9 cellular contexts compared by ENCODE assay signal in the genomic region with DNA sequence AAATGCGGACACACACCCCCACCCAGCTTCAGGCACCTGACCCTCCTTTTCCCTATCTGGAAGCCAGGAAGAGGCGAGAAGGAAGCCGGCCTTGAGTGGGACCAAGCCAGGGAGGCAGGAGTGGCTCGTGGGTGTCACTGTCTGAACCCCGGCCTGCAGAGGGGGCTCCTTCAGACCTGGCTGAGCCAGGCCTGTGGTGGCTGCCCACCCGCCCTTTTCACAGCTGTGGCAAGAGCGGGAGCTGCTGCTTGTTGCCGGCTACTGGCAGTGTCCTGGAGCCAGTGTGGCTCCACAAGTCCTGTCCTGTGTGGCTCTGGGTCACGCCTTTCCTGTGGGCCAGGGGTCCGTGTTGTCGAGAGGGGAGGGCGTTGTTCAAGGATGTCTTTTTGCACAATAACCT. TPM values are rescaled to one million over a fixed set of nuclear protein-coding genes. Genes with fewer than 3 reads are reported as not detected.
DNase-seq lines count a peak whose midpoint lies in the region; TF ChIP-seq lines count a peak whose summit lies in the region.
"Had no signal": no experiment of that assay in that cellular context is flagged by ENCODE, and none has a peak within 500 bp of the region (broad histone marks: within the 10 kb centered on the region; RNA-seq: fewer than 3 reads in every experiment).

No MANE protein-coding gene starts in this region.

- H3K27ac ChIP-seq in SJSA1 (no peak overlapping the region), esophagus squamous epithelium (peak overlapping the region; percentile 85 to 97 (median 96)), prostate gland (peak overlapping the region; percentile 87 to 90)

- WGBS in esophagus squamous epithelium, 2 donors: 52% methylated on average over 6 of the region's 12 CpGs; no CpG with 5 or more reads in 1 of the 2 donors
- WGBS in prostate gland: 55% methylated on average over 12 of the region's 12 CpGs

- TF ChIP-seq CTCF in GM06990 (IDR thresholded peaks at IDR 0.05; ENCODE audit: insufficient read depth, low read length, poor library complexity, severe bottlenecking) (peak; percentile 4), esophagus squamous epithelium (IDR thresholded peaks at IDR 0.05) (no peak), prostate gland (IDR thresholded peaks at IDR 0.05) (no peak)

- H3K4me1 ChIP-seq in SJSA1 (replicated peaks): peaks cover 24% of the 10 kb centered on the region
- H3K4me1 ChIP-seq in esophagus squamous epithelium: peaks cover 30 to 84% (median 48%) of the 10 kb centered on the region in 3 donors
- H3K4me1 ChIP-seq in prostate gland (replicated peaks): peaks cover 14% of the 10 kb centered on the region

- no peaks in the 10 kb centered on the region for H3K27me3 ChIP-seq in GM06990 (replicated peaks; ENCODE audit: control insufficient read depth, insufficient read depth, low read length)
- H3K27me3 ChIP-seq in SJSA1 (replicated peaks): no peaks in the 10 kb centered on the region
- peaks cover 0 to 15% (median 0%) of the 10 kb centered on the region in 4 donors for H3K27me3 ChIP-seq in esophagus squamous epithelium
- no peaks in the 10 kb centered on the region for H3K27me3 ChIP-seq in prostate gland (replicated peaks; ENCODE audit: insufficient read depth)

- H3K4me3 ChIP-seq in GM06990 (replicated peaks; ENCODE audit: low read depth, low read length): peak overlapping the region; percentile 91
- peak overlapping the region; percentile 71 for H3K4me3 ChIP-seq in SJSA1
- peak overlapping the region; percentile 67 to 98 (median 84) for H3K4me3 ChIP-seq in esophagus squamous epithelium
- peak overlapping the region; percentile 79 to 86 for H3K4me3 ChIP-seq in prostate gland

- intact Hi-C loops in esophagus squamous epithelium (cut with DNase I): no loop called here
- intact Hi-C loops in prostate gland (cut with DNase I): no loop called here

- H3K36me3 ChIP-seq in GM06990 (ENCODE audit: control insufficient read depth, insufficient read depth, low read length): peaks cover 7% of the 10 kb centered on the region
- peaks cover 21% of the 10 kb centered on the region for H3K36me3 ChIP-seq in SJSA1
- H3K36me3 ChIP-seq in esophagus squamous epithelium: peaks cover 0 to 8% (median 0%) of the 10 kb centered on the region in 3 donors
- H3K36me3 ChIP-seq in prostate gland: no peaks in the 10 kb centered on the region

- DNase-seq in GM06990 (ENCODE audit: extremely low read depth, insufficient read length) (no peak), SJSA1 (ENCODE audit: low read depth in 1 of 2, low spot score in 2 of 2) (no peak), esophagus squamous epithelium (lab: John Stamatoyannopoulos, UW) (no peak), prostate gland (ENCODE audit: low spot score) (no peak), NCI-H82 treated with DMSO at 0.1 percent for 48 hours (lab: John Stamatoyannopoulos, UW; ENCODE audit: unreplicated experiment) (no peak), D341Med (ENCODE audit: low spot score) (no peak), AG08395 (ENCODE audit: low spot score) (no peak)
- DNase-seq in activated CD8-positive, alpha-beta memory T cell treated with anti-CD3 and anti-CD28 coated beads, Interleukin-2, amount 50 U/mL, for 4 hours: no peak

- no peak for TF ChIP-seq POLR2A in esophagus squamous epithelium (IDR thresholded peaks at IDR 0.05)
- TF ChIP-seq POLR2A in prostate gland (IDR thresholded peaks at IDR 0.05): no peak

- H3K9me3 ChIP-seq in SJSA1 (replicated peaks) (no peaks in the 10 kb centered on the region), esophagus squamous epithelium (no peaks in the 10 kb centered on the region), prostate gland (no peaks in the 10 kb centered on the region)

RNA-seq across cellular contexts. Expression of gene PFKL, which starts 1.2 kb away (rescaled TPM):
- 125 and 134 TPM in 2 replicates for total RNA-seq in SJSA1 (2014; rRNA removed; shearing (Covaris generic))
- total RNA-seq in esophagus squamous epithelium: 100 to 1,000 TPM in 1 of 4 donors, 10 to 100 TPM in 3; 81.3 to 135 (median 94.6) TPM
- total RNA-seq in prostate gland: 100 to 1,000 TPM in 1 of 2 donors, 10 to 100 TPM in 1; 99.4 to 235 TPM

RNA-seq across cellular contexts. Expression of gene AIRE, which starts 15.4 kb away (rescaled TPM):
- total RNA-seq in SJSA1 (2014; rRNA removed; shearing (Covaris generic)): not detected in 2 replicates
- total RNA-seq in esophagus squamous epithelium: not detected
- total RNA-seq in prostate gland: not detected
- total RNA-seq: SK-MEL-5 had no signal

RNA-seq across cellular contexts. Expression of gene CFAP410, which starts 38.1 kb away (rescaled TPM):
- 44.5 and 52.9 TPM in 2 replicates for total RNA-seq in SJSA1 (2014; rRNA removed; shearing (Covaris generic))
- total RNA-seq in esophagus squamous epithelium (10 to 100 TPM in 2 of 4 donors, 1 to 10 TPM in 2; 7.9 to 21.8 (median 13.7) TPM), prostate gland (10 to 100 TPM; 62.5 to 71.3 TPM)

RNA-seq across cellular contexts. Expression of gene DNMT3L, which starts 39.4 kb away (rescaled TPM):
- not detected in 2 replicates for total RNA-seq in SJSA1 (2014; rRNA removed; shearing (Covaris generic))
- total RNA-seq in esophagus squamous epithelium (not detected), prostate gland (not detected)
- total RNA-seq: SK-MEL-5 had no signal

RNA-seq across cellular contexts. Expression of gene TRPM2, which starts 52.3 kb away (rescaled TPM):
- total RNA-seq in SJSA1 (2014; rRNA removed; shearing (Covaris generic)): 14.8 and 16.1 TPM in 2 replicates
- total RNA-seq in esophagus squamous epithelium (1 to 10 TPM in 3 of 4 donors, under 1 TPM in 1; 0.40 to 6.9 (median 2.5) TPM), prostate gland (1 to 10 TPM; 1.6 to 2.7 TPM)
